ENCODE assay signal across 1 cellular context in the genomic region with DNA sequence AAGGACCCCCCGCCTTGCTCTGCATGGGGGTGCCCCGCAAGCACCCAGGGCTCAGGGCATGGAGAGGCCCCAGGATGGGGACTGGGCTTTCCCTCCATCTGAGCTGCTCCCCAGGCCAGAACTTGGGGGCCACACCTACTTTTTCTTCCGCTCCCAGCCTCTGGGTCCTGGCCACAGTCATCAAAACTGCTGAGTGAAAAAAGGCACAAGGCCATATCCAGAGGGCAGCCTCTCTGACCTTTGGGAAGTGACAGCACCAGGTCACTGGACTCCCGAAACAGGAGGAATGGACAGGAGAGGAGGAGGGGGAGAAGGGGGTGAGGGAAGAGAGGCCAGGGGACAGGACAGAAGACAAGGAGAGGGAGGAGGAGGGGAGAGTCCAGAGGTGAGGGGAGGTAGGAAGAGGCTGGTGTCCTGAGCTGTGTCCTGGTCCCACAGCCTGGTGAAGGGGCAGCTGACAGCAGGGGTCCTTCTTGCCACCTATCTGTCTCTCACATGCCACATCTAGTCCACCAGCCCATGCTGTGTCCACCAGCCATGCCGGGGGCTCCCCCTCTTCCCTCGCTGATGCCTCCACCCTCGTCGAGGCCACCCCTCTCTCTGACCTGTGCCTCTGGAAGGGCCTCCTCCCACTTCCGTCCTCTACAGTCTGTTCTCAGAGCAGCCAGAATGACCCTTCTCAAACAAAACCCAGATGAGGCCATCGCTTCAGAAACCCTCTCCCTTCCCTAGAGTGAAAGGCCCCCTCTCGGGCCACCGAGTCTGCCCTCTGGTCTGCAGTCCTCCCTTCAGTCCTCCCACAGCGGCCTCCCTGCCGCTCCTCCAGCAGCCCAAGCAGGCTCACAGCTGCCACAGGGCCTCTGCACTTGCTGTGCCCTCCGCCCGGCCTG.
A peak's percentile ranks its signal among the peaks of the same experiment; 100 is the strongest.
TF ChIP-seq lines count a peak whose summit lies in the region.

No MANE protein-coding gene starts in this region.

TF ChIP-seq in HepG2, 621 proteins besides CTCF, POLR2A, EP300 and RAD21 (continued from another document and continues in another):
- TF ChIP-seq, protein P1, sequence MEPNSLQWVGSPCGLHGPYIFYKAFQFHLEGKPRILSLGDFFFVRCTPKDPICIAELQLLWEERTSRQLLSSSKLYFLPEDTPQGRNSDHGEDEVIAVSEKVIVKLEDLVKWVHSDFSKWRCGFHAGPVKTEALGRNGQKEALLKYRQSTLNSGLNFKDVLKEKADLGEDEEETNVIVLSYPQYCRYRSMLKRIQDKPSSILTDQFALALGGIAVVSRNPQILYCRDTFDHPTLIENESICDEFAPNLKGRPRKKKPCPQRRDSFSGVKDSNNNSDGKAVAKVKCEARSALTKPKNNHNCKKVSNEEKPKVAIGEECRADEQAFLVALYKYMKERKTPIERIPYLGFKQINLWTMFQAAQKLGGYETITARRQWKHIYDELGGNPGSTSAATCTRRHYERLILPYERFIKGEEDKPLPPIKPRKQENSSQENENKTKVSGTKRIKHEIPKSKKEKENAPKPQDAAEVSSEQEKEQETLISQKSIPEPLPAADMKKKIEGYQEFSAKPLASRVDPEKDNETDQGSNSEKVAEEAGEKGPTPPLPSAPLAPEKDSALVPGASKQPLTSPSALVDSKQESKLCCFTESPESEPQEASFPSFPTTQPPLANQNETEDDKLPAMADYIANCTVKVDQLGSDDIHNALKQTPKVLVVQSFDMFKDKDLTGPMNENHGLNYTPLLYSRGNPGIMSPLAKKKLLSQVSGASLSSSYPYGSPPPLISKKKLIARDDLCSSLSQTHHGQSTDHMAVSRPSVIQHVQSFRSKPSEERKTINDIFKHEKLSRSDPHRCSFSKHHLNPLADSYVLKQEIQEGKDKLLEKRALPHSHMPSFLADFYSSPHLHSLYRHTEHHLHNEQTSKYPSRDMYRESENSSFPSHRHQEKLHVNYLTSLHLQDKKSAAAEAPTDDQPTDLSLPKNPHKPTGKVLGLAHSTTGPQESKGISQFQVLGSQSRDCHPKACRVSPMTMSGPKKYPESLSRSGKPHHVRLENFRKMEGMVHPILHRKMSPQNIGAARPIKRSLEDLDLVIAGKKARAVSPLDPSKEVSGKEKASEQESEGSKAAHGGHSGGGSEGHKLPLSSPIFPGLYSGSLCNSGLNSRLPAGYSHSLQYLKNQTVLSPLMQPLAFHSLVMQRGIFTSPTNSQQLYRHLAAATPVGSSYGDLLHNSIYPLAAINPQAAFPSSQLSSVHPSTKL (CRISPR knock-in tag; IDR thresholded peaks at IDR 0.05) = peak; percentile 30
- no peak for TF ChIP-seq ZNF44 (CRISPR knock-in tag; IDR thresholded peaks at IDR 0.05)
- TF ChIP-seq, protein P2, sequence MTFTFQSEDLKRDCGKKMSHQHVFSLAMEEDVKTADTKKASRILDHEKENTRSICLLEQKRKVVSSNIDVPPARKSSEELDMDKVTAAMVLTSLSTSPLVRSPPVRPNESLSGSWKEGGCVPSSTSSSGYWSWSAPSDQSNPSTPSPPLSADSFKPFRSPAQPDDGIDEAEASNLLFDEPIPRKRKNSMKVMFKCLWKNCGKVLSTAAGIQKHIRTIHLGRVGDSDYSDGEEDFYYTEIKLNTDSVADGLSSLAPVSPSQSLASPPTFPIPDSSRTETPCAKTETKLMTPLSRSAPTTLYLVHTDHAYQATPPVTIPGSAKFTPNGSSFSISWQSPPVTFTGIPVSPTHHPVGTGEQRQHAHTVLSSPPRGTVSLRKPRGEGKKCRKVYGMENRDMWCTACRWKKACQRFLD (CRISPR knock-in tag; IDR thresholded peaks at IDR 0.05; ENCODE audit: borderline replicate concordance) = no peak
- TF ChIP-seq ZNF335 (CRISPR knock-in tag; IDR thresholded peaks at IDR 0.05) = peak; percentile 17; the same call in 1 of the 2 replicates
- no peak for TF ChIP-seq SRSF1 (optimal IDR thresholded peaks at IDR 0.05; ENCODE audit: low read depth, low read length)
- peak; percentile 86; the same call in 1 of the 2 replicates for TF ChIP-seq ZNF746 (CRISPR knock-in tag; IDR thresholded peaks at IDR 0.05)
- TF ChIP-seq CREB1 (IDR thresholded peaks at IDR 0.05) = no peak
- TF ChIP-seq CREB1 (CRISPR knock-in tag; IDR thresholded peaks at IDR 0.05) = no peak
- TF ChIP-seq ZNF674 (CRISPR knock-in tag; IDR thresholded peaks at IDR 0.05; ENCODE audit: low read depth) = 0 out of 2 replicates have a peak, but pooled peaks have one; percentile 62
- TF ChIP-seq ZBTB7B (CRISPR knock-in tag; IDR thresholded peaks at IDR 0.05) = peak; percentile 84
- TF ChIP-seq, protein P3, sequence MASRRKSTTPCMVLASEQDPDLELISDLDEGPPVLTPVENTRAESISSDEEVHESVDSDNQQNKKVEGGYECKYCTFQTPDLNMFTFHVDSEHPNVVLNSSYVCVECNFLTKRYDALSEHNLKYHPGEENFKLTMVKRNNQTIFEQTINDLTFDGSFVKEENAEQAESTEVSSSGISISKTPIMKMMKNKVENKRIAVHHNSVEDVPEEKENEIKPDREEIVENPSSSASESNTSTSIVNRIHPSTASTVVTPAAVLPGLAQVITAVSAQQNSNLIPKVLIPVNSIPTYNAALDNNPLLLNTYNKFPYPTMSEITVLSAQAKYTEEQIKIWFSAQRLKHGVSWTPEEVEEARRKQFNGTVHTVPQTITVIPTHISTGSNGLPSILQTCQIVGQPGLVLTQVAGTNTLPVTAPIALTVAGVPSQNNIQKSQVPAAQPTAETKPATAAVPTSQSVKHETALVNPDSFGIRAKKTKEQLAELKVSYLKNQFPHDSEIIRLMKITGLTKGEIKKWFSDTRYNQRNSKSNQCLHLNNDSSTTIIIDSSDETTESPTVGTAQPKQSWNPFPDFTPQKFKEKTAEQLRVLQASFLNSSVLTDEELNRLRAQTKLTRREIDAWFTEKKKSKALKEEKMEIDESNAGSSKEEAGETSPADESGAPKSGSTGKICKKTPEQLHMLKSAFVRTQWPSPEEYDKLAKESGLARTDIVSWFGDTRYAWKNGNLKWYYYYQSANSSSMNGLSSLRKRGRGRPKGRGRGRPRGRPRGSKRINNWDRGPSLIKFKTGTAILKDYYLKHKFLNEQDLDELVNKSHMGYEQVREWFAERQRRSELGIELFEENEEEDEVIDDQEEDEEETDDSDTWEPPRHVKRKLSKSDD (CRISPR knock-in tag; IDR thresholded peaks at IDR 0.05; ENCODE audit: low read depth) = no peak
- TF ChIP-seq, protein P4, sequence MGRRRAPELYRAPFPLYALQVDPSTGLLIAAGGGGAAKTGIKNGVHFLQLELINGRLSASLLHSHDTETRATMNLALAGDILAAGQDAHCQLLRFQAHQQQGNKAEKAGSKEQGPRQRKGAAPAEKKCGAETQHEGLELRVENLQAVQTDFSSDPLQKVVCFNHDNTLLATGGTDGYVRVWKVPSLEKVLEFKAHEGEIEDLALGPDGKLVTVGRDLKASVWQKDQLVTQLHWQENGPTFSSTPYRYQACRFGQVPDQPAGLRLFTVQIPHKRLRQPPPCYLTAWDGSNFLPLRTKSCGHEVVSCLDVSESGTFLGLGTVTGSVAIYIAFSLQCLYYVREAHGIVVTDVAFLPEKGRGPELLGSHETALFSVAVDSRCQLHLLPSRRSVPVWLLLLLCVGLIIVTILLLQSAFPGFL (CRISPR knock-in tag; IDR thresholded peaks at IDR 0.05) = no peak
- TF ChIP-seq, protein P5, sequence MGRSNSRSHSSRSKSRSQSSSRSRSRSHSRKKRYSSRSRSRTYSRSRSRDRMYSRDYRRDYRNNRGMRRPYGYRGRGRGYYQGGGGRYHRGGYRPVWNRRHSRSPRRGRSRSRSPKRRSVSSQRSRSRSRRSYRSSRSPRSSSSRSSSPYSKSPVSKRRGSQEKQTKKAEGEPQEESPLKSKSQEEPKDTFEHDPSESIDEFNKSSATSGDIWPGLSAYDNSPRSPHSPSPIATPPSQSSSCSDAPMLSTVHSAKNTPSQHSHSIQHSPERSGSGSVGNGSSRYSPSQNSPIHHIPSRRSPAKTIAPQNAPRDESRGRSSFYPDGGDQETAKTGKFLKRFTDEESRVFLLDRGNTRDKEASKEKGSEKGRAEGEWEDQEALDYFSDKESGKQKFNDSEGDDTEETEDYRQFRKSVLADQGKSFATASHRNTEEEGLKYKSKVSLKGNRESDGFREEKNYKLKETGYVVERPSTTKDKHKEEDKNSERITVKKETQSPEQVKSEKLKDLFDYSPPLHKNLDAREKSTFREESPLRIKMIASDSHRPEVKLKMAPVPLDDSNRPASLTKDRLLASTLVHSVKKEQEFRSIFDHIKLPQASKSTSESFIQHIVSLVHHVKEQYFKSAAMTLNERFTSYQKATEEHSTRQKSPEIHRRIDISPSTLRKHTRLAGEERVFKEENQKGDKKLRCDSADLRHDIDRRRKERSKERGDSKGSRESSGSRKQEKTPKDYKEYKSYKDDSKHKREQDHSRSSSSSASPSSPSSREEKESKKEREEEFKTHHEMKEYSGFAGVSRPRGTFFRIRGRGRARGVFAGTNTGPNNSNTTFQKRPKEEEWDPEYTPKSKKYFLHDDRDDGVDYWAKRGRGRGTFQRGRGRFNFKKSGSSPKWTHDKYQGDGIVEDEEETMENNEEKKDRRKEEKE (IDR thresholded peaks at IDR 0.05) = no peak
- 0 out of 2 replicates have a peak, but pooled peaks have one; percentile 14 for TF ChIP-seq ZSCAN21 (CRISPR knock-in tag; IDR thresholded peaks at IDR 0.05; ENCODE audit: borderline replicate concordance)
- TF ChIP-seq, protein P6, sequence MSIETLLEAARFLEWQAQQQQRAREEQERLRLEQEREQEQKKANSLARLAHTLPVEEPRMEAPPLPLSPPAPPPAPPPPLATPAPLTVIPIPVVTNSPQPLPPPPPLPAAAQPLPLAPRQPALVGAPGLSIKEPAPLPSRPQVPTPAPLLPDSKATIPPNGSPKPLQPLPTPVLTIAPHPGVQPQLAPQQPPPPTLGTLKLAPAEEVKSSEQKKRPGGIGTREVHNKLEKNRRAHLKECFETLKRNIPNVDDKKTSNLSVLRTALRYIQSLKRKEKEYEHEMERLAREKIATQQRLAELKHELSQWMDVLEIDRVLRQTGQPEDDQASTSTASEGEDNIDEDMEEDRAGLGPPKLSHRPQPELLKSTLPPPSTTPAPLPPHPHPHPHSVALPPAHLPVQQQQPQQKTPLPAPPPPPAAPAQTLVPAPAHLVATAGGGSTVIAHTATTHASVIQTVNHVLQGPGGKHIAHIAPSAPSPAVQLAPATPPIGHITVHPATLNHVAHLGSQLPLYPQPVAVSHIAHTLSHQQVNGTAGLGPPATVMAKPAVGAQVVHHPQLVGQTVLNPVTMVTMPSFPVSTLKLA (IDR thresholded peaks at IDR 0.05) = no peak
- no peak for TF ChIP-seq ZNF83 (CRISPR knock-in tag; IDR thresholded peaks at IDR 0.05; ENCODE audit: borderline replicate concordance)
- 0 out of 2 replicates have a peak, but pooled peaks have one; percentile 70 for TF ChIP-seq EED (CRISPR knock-in tag; IDR thresholded peaks at IDR 0.05)
- TF ChIP-seq, protein P7, sequence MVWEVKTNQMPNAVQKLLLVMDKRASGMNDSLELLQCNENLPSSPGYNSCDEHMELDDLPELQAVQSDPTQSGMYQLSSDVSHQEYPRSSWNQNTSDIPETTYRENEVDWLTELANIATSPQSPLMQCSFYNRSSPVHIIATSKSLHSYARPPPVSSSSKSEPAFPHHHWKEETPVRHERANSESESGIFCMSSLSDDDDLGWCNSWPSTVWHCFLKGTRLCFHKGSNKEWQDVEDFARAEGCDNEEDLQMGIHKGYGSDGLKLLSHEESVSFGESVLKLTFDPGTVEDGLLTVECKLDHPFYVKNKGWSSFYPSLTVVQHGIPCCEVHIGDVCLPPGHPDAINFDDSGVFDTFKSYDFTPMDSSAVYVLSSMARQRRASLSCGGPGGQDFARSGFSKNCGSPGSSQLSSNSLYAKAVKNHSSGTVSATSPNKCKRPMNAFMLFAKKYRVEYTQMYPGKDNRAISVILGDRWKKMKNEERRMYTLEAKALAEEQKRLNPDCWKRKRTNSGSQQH (CRISPR knock-in tag; IDR thresholded peaks at IDR 0.05; ENCODE audit: low read depth) = no peak
- TF ChIP-seq ZBTB42 (CRISPR knock-in tag; IDR thresholded peaks at IDR 0.05) = peak; percentile 49; the same call in 1 of the 2 replicates
- no peak; the same call in 1 of the 2 replicates for TF ChIP-seq ZNF33B (CRISPR knock-in tag; IDR thresholded peaks at IDR 0.05)
- TF ChIP-seq, protein P8, sequence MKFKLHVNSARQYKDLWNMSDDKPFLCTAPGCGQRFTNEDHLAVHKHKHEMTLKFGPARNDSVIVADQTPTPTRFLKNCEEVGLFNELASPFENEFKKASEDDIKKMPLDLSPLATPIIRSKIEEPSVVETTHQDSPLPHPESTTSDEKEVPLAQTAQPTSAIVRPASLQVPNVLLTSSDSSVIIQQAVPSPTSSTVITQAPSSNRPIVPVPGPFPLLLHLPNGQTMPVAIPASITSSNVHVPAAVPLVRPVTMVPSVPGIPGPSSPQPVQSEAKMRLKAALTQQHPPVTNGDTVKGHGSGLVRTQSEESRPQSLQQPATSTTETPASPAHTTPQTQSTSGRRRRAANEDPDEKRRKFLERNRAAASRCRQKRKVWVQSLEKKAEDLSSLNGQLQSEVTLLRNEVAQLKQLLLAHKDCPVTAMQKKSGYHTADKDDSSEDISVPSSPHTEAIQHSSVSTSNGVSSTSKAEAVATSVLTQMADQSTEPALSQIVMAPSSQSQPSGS (CRISPR knock-in tag; IDR thresholded peaks at IDR 0.05) = peak; percentile 23; the same call in 1 of the 2 replicates
- TF ChIP-seq ZNF251 (CRISPR knock-in tag; IDR thresholded peaks at IDR 0.05) = no peak
- TF ChIP-seq, protein P9, sequence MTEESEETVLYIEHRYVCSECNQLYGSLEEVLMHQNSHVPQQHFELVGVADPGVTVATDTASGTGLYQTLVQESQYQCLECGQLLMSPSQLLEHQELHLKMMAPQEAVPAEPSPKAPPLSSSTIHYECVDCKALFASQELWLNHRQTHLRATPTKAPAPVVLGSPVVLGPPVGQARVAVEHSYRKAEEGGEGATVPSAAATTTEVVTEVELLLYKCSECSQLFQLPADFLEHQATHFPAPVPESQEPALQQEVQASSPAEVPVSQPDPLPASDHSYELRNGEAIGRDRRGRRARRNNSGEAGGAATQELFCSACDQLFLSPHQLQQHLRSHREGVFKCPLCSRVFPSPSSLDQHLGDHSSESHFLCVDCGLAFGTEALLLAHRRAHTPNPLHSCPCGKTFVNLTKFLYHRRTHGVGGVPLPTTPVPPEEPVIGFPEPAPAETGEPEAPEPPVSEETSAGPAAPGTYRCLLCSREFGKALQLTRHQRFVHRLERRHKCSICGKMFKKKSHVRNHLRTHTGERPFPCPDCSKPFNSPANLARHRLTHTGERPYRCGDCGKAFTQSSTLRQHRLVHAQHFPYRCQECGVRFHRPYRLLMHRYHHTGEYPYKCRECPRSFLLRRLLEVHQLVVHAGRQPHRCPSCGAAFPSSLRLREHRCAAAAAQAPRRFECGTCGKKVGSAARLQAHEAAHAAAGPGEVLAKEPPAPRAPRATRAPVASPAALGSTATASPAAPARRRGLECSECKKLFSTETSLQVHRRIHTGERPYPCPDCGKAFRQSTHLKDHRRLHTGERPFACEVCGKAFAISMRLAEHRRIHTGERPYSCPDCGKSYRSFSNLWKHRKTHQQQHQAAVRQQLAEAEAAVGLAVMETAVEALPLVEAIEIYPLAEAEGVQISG (CRISPR knock-in tag; IDR thresholded peaks at IDR 0.05) = peak; percentile 44; the same call in 1 of the 2 replicates
- TF ChIP-seq, protein P10, sequence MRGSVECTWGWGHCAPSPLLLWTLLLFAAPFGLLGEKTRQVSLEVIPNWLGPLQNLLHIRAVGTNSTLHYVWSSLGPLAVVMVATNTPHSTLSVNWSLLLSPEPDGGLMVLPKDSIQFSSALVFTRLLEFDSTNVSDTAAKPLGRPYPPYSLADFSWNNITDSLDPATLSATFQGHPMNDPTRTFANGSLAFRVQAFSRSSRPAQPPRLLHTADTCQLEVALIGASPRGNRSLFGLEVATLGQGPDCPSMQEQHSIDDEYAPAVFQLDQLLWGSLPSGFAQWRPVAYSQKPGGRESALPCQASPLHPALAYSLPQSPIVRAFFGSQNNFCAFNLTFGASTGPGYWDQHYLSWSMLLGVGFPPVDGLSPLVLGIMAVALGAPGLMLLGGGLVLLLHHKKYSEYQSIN (CRISPR knock-in tag; IDR thresholded peaks at IDR 0.05; ENCODE audit: borderline replicate concordance) = no peak
- TF ChIP-seq ZNF124 (CRISPR knock-in tag; IDR thresholded peaks at IDR 0.05) = no peak
- TF ChIP-seq ZNF776 (CRISPR knock-in tag; IDR thresholded peaks at IDR 0.05) = 0 out of 2 replicates have a peak, but pooled peaks have one; percentile 40
